Comparison of ENCODE assay signal across 38 cellular contexts in genomic region chr20:3486850-3487249, GRCh38.
"Had no signal": no experiment of that assay in that cellular context is flagged by ENCODE, and none has a peak within 500 bp of the region (broad histone marks: within the 10 kb centered on the region; RNA-seq: fewer than 3 reads in every experiment).

No MANE protein-coding gene starts in this region.

- H3K9me3 ChIP-seq: body of pancreas had no signal

- FAIRE-seq: astrocyte, bronchial epithelial cell, TTC549 had no signal

- H3K36me3 ChIP-seq: cardiac muscle cell had no signal

- H3K9me3 Mint-ChIP-seq: central memory CD8-positive, alpha-beta T cell had no signal

- H3K4me3 ChIP-seq: adrenal gland, body of pancreas, cardiac muscle cell had no signal

- H3K27ac Mint-ChIP-seq: activated B cell treated with CpG ODN at 0.5 μM for 24 hours; activated CD4-positive, alpha-beta memory T cell treated with anti-CD3 and anti-CD28 coated beads for 36 hours; activated CD4-positive, alpha-beta T cell treated with anti-CD3 and anti-CD28 coated beads, Interleukin-2, amount 10 ng/mL, durations not matched to agents 24 days and 14 days; activated CD8-positive, alpha-beta T cell treated with anti-CD3 and anti-CD28 coated beads for 36 hours; activated naive CD4-positive, alpha-beta T cell treated with anti-CD3 and anti-CD28 coated beads for 36 hours; activated naive CD4-positive, alpha-beta T cell treated with anti-CD3 and anti-CD28 coated beads, Interleukin-2, amount 50 U/mL, for 72 hours; activated naive CD8-positive, alpha-beta T cell treated with anti-CD3 and anti-CD28 coated beads for 36 hours; activated T-cell treated with anti-CD3 and anti-CD28 coated beads, Interleukin-2, amount 50 U/mL, for 72 hours; activated T-helper 1 cell treated with anti-CD3 and anti-CD28 coated beads, Interleukin-12 subunit alpha, Interleukin-12 subunit beta, Interleukin-2, Interleukin-4 antibody, amounts not matched to agents 30 ng/mL and 10 ng/mL and 1 ng/mL, durations not matched to agents 14 hours and 24 hours and 36 hours; activated T-helper 17 cell treated with anti-CD3 and anti-CD28 coated beads, Interleukin-2, amount 50 U/mL, for 72 hours; T-helper 1 cell treated with Interleukin-12 subunit alpha and Interleukin-12 subunit beta and Interleukin-4 antibody, amounts not matched to agents 30 μg/mL and 1 μg/mL, for 36 hours; T-helper 2 cell treated with Interferon-gamma antibody and Interleukin-4, amounts not matched to agents 5 μg/mL and 100 μg/mL, for 36 hours had no signal

- H3K4me3 Mint-ChIP-seq: activated B cell treated with CpG ODN at 0.5 μM for 24 hours; activated CD4-positive, alpha-beta memory T cell treated with anti-CD3 and anti-CD28 coated beads for 36 hours; activated CD4-positive, alpha-beta T cell treated with anti-CD3 and anti-CD28 coated beads, Interleukin-2, amount 10 ng/mL, durations not matched to agents 24 days and 14 days; activated CD8-positive, alpha-beta T cell treated with anti-CD3 and anti-CD28 coated beads for 36 hours; activated naive CD4-positive, alpha-beta T cell treated with anti-CD3 and anti-CD28 coated beads for 36 hours; activated naive CD8-positive, alpha-beta T cell treated with anti-CD3 and anti-CD28 coated beads for 36 hours; activated T-cell treated with anti-CD3 and anti-CD28 coated beads, Interleukin-2, amount 50 U/mL, for 4 hours; activated T-cell treated with anti-CD3 and anti-CD28 coated beads, Interleukin-2, amount 50 U/mL, for 72 hours; activated T-helper 1 cell treated with anti-CD3 and anti-CD28 coated beads, Interleukin-12 subunit alpha, Interleukin-12 subunit beta, Interleukin-2, Interleukin-4 antibody, amounts not matched to agents 30 ng/mL and 10 ng/mL and 1 ng/mL, durations not matched to agents 14 hours and 24 hours and 36 hours; activated T-helper 17 cell treated with anti-CD3 and anti-CD28 coated beads, Interleukin-2, amount 50 U/mL, for 72 hours; central memory CD8-positive, alpha-beta T cell; T-helper 1 cell treated with Interleukin-12 subunit alpha and Interleukin-12 subunit beta and Interleukin-4 antibody, amounts not matched to agents 30 μg/mL and 1 μg/mL, for 36 hours; T-helper 2 cell treated with Interferon-gamma antibody and Interleukin-4, amounts not matched to agents 5 μg/mL and 100 μg/mL, for 36 hours had no signal

- H3K27me3 Mint-ChIP-seq: activated B cell treated with CpG ODN at 0.5 μM for 24 hours; activated CD4-positive, alpha-beta memory T cell treated with anti-CD3 and anti-CD28 coated beads for 36 hours; activated CD4-positive, alpha-beta T cell treated with anti-CD3 and anti-CD28 coated beads, Interleukin-2, amount 10 ng/mL, durations not matched to agents 24 days and 14 days; activated CD8-positive, alpha-beta T cell treated with anti-CD3 and anti-CD28 coated beads for 36 hours; activated naive CD8-positive, alpha-beta T cell treated with anti-CD3 and anti-CD28 coated beads for 36 hours; activated T-helper 17 cell treated with anti-CD3 and anti-CD28 coated beads, Interleukin-2, amount 50 U/mL, for 72 hours; central memory CD8-positive, alpha-beta T cell had no signal

- H3K27me3 ChIP-seq: adrenal gland, body of pancreas, cardiac muscle cell had no signal

- DNase-seq: activated B cell treated with CpG ODN at 0.5 μM for 24 hours; activated CD4-positive, alpha-beta memory T cell treated with anti-CD3 and anti-CD28 coated beads for 36 hours; activated CD4-positive, alpha-beta T cell treated with anti-CD3 and anti-CD28 coated beads for 4 hours; activated CD4-positive, alpha-beta T cell treated with anti-CD3 and anti-CD28 coated beads, Interleukin-2, amount 10 ng/mL, durations not matched to agents 24 days and 14 days; activated CD4-positive, alpha-beta T cell treated with anti-CD3 and anti-CD28 coated beads, Interleukin-2, amount 50 U/mL, for 1 hour; activated CD4-positive, alpha-beta T cell treated with anti-CD3 and anti-CD28 coated beads, Interleukin-2, amount 50 U/mL, for 4 hours; activated CD4-positive, CD25-positive, alpha-beta regulatory T cell treated with anti-CD3 and anti-CD28 coated beads, Interleukin-2, amount 50 U/mL, for 72 hours; activated CD8-positive, alpha-beta memory T cell treated with anti-CD3 and anti-CD28 coated beads, Interleukin-2, amount 50 U/mL, for 4 hours; activated CD8-positive, alpha-beta T cell treated with anti-CD3 and anti-CD28 coated beads for 36 hours; activated effector memory CD4-positive, alpha-beta T cell treated with anti-CD3 and anti-CD28 coated beads, Interleukin-2, amount 50 U/mL, for 16 hours; activated gamma-delta T cell treated with Interleukin-2 at 50 U/mL for 16 hours; activated naive CD4-positive, alpha-beta T cell; activated naive CD4-positive, alpha-beta T cell treated with anti-CD3 and anti-CD28 coated beads for 36 hours; activated naive CD4-positive, alpha-beta T cell treated with anti-CD3 and anti-CD28 coated beads, Interleukin-2, amount 50 U/mL, for 16 hours; activated naive CD8-positive, alpha-beta T cell treated with anti-CD3 and anti-CD28 coated beads for 36 hours; activated T-cell treated with anti-CD3 and anti-CD28 coated beads for 4 hours; activated T-cell treated with anti-CD3 and anti-CD28 coated beads, Interleukin-2, amount 50 U/mL, for 1 hour; activated T-cell treated with anti-CD3 and anti-CD28 coated beads, Interleukin-2, amount 50 U/mL, for 4 hours; activated T-cell treated with anti-CD3 and anti-CD28 coated beads, Interleukin-2, amount 50 U/mL, for 72 hours; adrenal gland; amniotic stem cell; aorta; body of pancreas; caudate nucleus; cerebellar nuclear complex; T-helper 2 cell; T-helper 9 cell had no signal

- H3K27ac ChIP-seq: adrenal gland, body of pancreas, cardiac muscle cell, VCaP had no signal

- ATAC-seq: activated CD8-positive, alpha-beta T cell treated with anti-CD3 and anti-CD28 coated beads for 36 hours; activated naive CD4-positive, alpha-beta T cell treated with anti-CD3 and anti-CD28 coated beads, Interleukin-2, amount 50 U/mL, for 72 hours; activated T-cell treated with anti-CD3 and anti-CD28 coated beads, Interleukin-2, amount 50 U/mL, for 4 hours; activated T-cell treated with anti-CD3 and anti-CD28 coated beads, Interleukin-2, amount 50 U/mL, for 72 hours; body of pancreas had no signal

- H3K4me1 Mint-ChIP-seq: activated CD4-positive, alpha-beta T cell treated with anti-CD3 and anti-CD28 coated beads, Interleukin-2, amount 10 ng/mL, durations not matched to agents 24 days and 14 days had no signal
